ENCODE assay signal across 1 cellular context in the genomic region with DNA sequence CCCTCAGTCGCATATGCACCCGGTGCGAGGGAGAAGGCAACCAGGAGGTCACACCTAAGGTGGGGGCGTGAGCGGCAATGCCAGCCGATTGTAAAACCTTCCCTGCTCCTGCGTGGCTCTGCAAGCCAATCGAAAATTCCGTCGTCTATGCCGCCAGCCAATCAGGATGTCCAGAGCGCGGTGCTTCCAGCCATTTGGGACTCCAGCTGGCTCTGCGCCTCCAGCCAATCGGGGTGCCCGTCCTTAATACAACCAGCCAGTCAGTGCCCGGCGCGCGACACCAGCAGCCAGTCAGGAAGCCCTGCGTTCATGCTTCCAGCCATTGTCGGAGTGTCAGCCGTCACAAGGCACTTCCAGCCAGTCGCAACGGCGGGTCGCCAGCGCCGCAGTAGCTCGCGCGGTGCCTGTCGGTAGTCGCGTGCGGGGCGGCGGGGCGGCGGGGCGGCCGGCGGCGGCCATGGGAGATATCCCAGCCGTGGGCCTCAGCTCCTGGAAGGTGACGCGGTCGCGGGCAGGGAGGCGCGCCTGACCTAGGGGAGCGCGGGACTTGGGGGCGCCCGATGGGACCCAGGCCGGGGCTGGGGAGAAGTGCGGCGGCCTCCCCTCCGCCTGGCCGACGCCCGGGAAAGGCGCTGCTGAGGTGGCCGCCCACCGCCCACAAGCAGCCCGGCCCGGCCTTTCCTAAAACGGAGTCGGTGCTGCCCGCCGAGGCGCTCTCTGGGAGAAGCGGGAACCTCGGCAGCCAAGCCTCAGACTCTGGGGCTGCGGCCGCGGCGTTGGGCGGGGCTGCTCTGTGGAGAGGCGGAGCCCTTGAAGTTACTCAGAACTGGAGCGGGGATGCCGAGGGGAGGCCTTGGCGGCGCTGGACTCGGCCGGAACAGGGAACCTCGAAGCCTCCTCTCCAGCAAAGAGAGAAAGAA.
TF ChIP-seq lines count a peak whose summit lies in the region.

TSS of gene AKR1E2 (plus strand) at position 340 of the 920 bp plus-strand sequence. CDS start at position 458, 118 bp downstream.

TF ChIP-seq in K562, 482 proteins besides CTCF, POLR2A, EP300 and RAD21 (continued from another document and continues in another):
- TF ChIP-seq, protein P1, sequence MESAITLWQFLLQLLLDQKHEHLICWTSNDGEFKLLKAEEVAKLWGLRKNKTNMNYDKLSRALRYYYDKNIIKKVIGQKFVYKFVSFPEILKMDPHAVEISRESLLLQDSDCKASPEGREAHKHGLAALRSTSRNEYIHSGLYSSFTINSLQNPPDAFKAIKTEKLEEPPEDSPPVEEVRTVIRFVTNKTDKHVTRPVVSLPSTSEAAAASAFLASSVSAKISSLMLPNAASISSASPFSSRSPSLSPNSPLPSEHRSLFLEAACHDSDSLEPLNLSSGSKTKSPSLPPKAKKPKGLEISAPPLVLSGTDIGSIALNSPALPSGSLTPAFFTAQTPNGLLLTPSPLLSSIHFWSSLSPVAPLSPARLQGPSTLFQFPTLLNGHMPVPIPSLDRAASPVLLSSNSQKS (CRISPR knock-in tag; IDR thresholded peaks at IDR 0.05), result no peak
- TF ChIP-seq, protein P2, sequence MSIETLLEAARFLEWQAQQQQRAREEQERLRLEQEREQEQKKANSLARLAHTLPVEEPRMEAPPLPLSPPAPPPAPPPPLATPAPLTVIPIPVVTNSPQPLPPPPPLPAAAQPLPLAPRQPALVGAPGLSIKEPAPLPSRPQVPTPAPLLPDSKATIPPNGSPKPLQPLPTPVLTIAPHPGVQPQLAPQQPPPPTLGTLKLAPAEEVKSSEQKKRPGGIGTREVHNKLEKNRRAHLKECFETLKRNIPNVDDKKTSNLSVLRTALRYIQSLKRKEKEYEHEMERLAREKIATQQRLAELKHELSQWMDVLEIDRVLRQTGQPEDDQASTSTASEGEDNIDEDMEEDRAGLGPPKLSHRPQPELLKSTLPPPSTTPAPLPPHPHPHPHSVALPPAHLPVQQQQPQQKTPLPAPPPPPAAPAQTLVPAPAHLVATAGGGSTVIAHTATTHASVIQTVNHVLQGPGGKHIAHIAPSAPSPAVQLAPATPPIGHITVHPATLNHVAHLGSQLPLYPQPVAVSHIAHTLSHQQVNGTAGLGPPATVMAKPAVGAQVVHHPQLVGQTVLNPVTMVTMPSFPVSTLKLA (conservative IDR thresholded peaks at IDR 0.05), result 0 out of 4 replicates have a peak, but pooled peaks of 1 of the 2 experiments have one; percentile 27
- TF ChIP-seq ZNF76 (CRISPR knock-in tag; IDR thresholded peaks at IDR 0.05; ENCODE audit: borderline replicate concordance) (peak; percentile 57), NCOA4 (IDR thresholded peaks at IDR 0.05; ENCODE audit: partially characterized antibody) (no peak), HDAC6 (IDR thresholded peaks at IDR 0.05; ENCODE audit: low read depth, low read length) (no peak), CTBP1 (IDR thresholded peaks at IDR 0.05; ENCODE audit: borderline replicate concordance) (peak; percentile 74), HDAC8 (tag; IDR thresholded peaks at IDR 0.05) (no peak), ZNF518B (CRISPR knock-in tag; IDR thresholded peaks at IDR 0.05) (no peak), ZNF212 (CRISPR knock-in tag; IDR thresholded peaks at IDR 0.05) (no peak), POLR3G (IDR thresholded peaks at IDR 0.05; ENCODE audit: extremely low read depth, insufficient read length, insufficient replicate concordance) (no peak), CBX5 (IDR thresholded peaks at IDR 0.05; ENCODE audit: borderline replicate concordance, low read depth) (no peak; the same call in 1 of the 2 replicates), RFX7 (CRISPR knock-in tag; IDR thresholded peaks at IDR 0.05) (no peak), ELF2 (CRISPR knock-in tag; IDR thresholded peaks at IDR 0.05) (no peak), SP2 (IDR thresholded peaks at IDR 0.05; ENCODE audit: extremely low read depth, low read depth, low read length, poor library complexity, severe bottlenecking) (peak; percentile 7), NR2C1 (IDR thresholded peaks at IDR 0.05) (no peak), NR2C1 (tag; IDR thresholded peaks at IDR 0.05) (no peak; the same call in 1 of the 2 replicates), LCOR (CRISPR knock-in tag; IDR thresholded peaks at IDR 0.05) (peak; percentile 34; the same call in 1 of the 2 replicates), ZHX1 (conservative IDR thresholded peaks at IDR 0.05; ENCODE audit: low read length) (no peak), JUND (IDR thresholded peaks at IDR 0.05; ENCODE audit: borderline replicate concordance, low read depth, low read length) (peak; percentile 23; the same call in 1 of the 2 replicates), JUND (tag; IDR thresholded peaks at IDR 0.05; ENCODE audit: borderline replicate concordance, low read depth, low read length) (no peak), TBL1XR1 (IDR thresholded peaks at IDR 0.05; ENCODE audit: low read length in 2 of 2) (no peak), ZBTB43 (CRISPR knock-in tag; IDR thresholded peaks at IDR 0.05) (no peak), MCM5 (IDR thresholded peaks at IDR 0.05; ENCODE audit: low read depth) (no peak), ZNF408 (CRISPR knock-in tag; IDR thresholded peaks at IDR 0.05; ENCODE audit: low read depth) (no peak), CBX8 (IDR thresholded peaks at IDR 0.05; ENCODE audit: borderline replicate concordance, extremely low read depth, low read depth, low read length, poor library complexity, severe bottlenecking) (no peak), ZNF24 (IDR thresholded peaks at IDR 0.05) (no peak), PRMT5 (CRISPR knock-in tag; IDR thresholded peaks at IDR 0.05) (no peak), RBM14 (IDR thresholded peaks at IDR 0.05; ENCODE audit: borderline replicate concordance, insufficient read depth, low read depth, low read length) (no peak)
- TF ChIP-seq, protein P3, sequence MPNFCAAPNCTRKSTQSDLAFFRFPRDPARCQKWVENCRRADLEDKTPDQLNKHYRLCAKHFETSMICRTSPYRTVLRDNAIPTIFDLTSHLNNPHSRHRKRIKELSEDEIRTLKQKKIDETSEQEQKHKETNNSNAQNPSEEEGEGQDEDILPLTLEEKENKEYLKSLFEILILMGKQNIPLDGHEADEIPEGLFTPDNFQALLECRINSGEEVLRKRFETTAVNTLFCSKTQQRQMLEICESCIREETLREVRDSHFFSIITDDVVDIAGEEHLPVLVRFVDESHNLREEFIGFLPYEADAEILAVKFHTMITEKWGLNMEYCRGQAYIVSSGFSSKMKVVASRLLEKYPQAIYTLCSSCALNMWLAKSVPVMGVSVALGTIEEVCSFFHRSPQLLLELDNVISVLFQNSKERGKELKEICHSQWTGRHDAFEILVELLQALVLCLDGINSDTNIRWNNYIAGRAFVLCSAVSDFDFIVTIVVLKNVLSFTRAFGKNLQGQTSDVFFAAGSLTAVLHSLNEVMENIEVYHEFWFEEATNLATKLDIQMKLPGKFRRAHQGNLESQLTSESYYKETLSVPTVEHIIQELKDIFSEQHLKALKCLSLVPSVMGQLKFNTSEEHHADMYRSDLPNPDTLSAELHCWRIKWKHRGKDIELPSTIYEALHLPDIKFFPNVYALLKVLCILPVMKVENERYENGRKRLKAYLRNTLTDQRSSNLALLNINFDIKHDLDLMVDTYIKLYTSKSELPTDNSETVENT (CRISPR knock-in tag; IDR thresholded peaks at IDR 0.05), result no peak
- TF ChIP-seq, protein P4, sequence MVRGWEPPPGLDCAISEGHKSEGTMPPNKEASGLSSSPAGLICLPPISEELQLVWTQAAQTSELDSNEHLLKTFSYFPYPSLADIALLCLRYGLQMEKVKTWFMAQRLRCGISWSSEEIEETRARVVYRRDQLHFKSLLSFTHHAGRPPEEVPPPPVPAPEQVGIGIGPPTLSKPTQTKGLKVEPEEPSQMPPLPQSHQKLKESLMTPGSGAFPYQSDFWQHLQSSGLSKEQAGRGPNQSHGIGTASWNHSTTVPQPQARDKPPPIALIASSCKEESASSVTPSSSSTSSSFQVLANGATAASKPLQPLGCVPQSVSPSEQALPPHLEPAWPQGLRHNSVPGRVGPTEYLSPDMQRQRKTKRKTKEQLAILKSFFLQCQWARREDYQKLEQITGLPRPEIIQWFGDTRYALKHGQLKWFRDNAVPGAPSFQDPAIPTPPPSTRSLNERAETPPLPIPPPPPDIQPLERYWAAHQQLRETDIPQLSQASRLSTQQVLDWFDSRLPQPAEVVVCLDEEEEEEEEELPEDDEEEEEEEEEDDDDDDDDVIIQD (CRISPR knock-in tag; IDR thresholded peaks at IDR 0.05), result 0 out of 2 replicates have a peak, but pooled peaks have one; percentile 10
- TF ChIP-seq, protein P5, sequence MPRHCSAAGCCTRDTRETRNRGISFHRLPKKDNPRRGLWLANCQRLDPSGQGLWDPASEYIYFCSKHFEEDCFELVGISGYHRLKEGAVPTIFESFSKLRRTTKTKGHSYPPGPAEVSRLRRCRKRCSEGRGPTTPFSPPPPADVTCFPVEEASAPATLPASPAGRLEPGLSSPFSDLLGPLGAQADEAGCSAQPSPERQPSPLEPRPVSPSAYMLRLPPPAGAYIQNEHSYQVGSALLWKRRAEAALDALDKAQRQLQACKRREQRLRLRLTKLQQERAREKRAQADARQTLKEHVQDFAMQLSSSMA (CRISPR knock-in tag; IDR thresholded peaks at IDR 0.05), result no peak
- TF ChIP-seq, protein P6, sequence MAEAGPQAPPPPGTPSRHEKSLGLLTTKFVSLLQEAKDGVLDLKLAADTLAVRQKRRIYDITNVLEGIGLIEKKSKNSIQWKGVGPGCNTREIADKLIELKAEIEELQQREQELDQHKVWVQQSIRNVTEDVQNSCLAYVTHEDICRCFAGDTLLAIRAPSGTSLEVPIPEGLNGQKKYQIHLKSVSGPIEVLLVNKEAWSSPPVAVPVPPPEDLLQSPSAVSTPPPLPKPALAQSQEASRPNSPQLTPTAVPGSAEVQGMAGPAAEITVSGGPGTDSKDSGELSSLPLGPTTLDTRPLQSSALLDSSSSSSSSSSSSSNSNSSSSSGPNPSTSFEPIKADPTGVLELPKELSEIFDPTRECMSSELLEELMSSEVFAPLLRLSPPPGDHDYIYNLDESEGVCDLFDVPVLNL (CRISPR knock-in tag; IDR thresholded peaks at IDR 0.05; ENCODE audit: low read depth), result 0 out of 2 replicates have a peak, but pooled peaks have one; percentile 26
- TF ChIP-seq, protein P7, sequence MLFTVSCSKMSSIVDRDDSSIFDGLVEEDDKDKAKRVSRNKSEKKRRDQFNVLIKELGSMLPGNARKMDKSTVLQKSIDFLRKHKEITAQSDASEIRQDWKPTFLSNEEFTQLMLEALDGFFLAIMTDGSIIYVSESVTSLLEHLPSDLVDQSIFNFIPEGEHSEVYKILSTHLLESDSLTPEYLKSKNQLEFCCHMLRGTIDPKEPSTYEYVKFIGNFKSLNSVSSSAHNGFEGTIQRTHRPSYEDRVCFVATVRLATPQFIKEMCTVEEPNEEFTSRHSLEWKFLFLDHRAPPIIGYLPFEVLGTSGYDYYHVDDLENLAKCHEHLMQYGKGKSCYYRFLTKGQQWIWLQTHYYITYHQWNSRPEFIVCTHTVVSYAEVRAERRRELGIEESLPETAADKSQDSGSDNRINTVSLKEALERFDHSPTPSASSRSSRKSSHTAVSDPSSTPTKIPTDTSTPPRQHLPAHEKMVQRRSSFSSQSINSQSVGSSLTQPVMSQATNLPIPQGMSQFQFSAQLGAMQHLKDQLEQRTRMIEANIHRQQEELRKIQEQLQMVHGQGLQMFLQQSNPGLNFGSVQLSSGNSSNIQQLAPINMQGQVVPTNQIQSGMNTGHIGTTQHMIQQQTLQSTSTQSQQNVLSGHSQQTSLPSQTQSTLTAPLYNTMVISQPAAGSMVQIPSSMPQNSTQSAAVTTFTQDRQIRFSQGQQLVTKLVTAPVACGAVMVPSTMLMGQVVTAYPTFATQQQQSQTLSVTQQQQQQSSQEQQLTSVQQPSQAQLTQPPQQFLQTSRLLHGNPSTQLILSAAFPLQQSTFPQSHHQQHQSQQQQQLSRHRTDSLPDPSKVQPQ (CRISPR knock-in tag; IDR thresholded peaks at IDR 0.05; ENCODE audit: borderline replicate concordance), result no peak
